1 cellular context compared by ENCODE assay signal in the genomic region with DNA sequence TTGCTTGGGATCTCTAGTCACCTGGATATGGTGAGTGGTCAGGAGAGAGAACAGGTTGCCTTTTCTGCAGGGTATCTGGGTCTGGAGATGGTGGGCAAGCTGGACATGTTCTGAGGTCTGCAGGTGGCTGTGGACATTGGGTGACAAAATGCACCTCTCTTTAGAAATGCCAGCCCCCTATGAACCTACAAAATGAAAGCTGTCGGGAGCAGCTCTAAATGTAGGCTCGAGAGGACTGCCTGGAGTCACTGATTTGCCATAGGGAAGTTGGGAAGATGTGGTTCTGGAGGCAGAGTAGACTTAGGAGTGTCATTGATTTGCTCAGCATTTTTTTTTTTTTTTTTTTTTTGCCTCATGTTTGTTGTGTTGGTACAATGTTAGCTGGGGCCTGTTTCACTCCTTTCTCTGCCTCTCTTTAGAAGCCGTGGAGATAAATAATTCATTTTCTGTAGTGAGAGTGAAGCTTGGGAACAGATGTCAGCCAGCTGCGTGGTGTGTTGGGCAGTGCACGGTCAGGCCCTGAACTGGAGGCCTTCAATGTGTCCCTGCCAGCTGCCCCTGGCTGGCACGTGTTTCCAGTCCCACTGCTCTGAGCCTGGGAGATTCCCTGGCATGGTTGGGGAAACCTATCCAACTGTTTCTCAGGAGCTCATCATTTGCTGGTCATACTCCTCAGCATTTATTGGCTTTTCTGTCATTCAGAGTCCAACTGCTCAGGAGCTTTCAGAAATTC.
TF ChIP-seq lines count a peak whose summit lies in the region.

No MANE protein-coding gene starts in this region.

TF ChIP-seq in HEK293T, 16 proteins besides CTCF, POLR2A, EP300 and RAD21 (continued from another document):
- TF ChIP-seq ARNT (IDR thresholded peaks at IDR 0.05) = no peak
- TF ChIP-seq L3MBTL2 (conservative IDR thresholded peaks at IDR 0.05) = no peak
TF ChIP-seq in HEK293T: peak in this region for 0.
